Comparison of ENCODE assay signal across 1 cellular context in genomic region chr18:45312727-45313126, GRCh38.
TF ChIP-seq lines count a peak whose summit lies in the region.

No MANE protein-coding gene starts in this region.

TF ChIP-seq in WTC11, 78 proteins besides CTCF, POLR2A, EP300 and RAD21 (continued from another document):
- TF ChIP-seq ATF2 (CRISPR knock-in tag; IDR thresholded peaks at IDR 0.05; ENCODE audit: borderline replicate concordance, low read depth) (no peak), SMAD4 (CRISPR knock-in tag; IDR thresholded peaks at IDR 0.05) (no peak), FOXP1 (CRISPR knock-in tag; IDR thresholded peaks at IDR 0.05; ENCODE audit: borderline replicate concordance) (no peak)
